Comparison of ENCODE assay signal across 8 cellular contexts in genomic region chr4:69689530-69690111, GRCh38. TPM values are rescaled to one million over a fixed set of nuclear protein-coding genes. Genes with fewer than 3 reads are reported as not detected.
A peak's percentile ranks its signal among the peaks of the same experiment; 100 is the strongest.
DNase-seq lines count a peak whose midpoint lies in the region; ATAC-seq, FAIRE-seq and TF ChIP-seq lines count a peak whose summit lies in the region.
"Had no signal": no experiment of that assay in that cellular context is flagged by ENCODE, and none has a peak within 500 bp of the region (broad histone marks: within the 10 kb centered on the region; RNA-seq: fewer than 3 reads in every experiment).

No MANE protein-coding gene starts in this region.

- no peak overlapping the region for H3K27ac ChIP-seq in gastrocnemius medialis
- no peak overlapping the region for H3K27ac ChIP-seq in aorta (ENCODE audit: low read depth in 1 of 2, low read length in 2 of 2)

- in situ Hi-C loops in gastrocnemius medialis (cut with MboI; ENCODE audit: low sequenced_read_pairs in 4 of 4) = loop anchor here in 3 of 4 donors (5.0 to 25.0 kb wide), 3 partner anchors 193 to 198 kb away; no protein-coding TSS in a partner anchor

- H3K27me3 ChIP-seq in GM06990 (replicated peaks; ENCODE audit: control insufficient read depth, insufficient read depth, low read length) = no peaks in the 10 kb centered on the region
- no peaks in the 10 kb centered on the region for H3K27me3 ChIP-seq in gastrocnemius medialis
- H3K27me3 ChIP-seq in aorta (ENCODE audit: control insufficient read depth in 1 of 2, insufficient read depth in 2 of 2, low read length in 1 of 2) = no peaks in the 10 kb centered on the region

- no peak overlapping the region for H3K4me3 ChIP-seq in GM06990 (replicated peaks; ENCODE audit: low read depth, low read length)
- no peak overlapping the region for H3K4me3 ChIP-seq in fibroblast of pulmonary artery (replicated peaks; ENCODE audit: low read depth, low read length)
- no peak overlapping the region for H3K4me3 ChIP-seq in gastrocnemius medialis
- H3K4me3 ChIP-seq in aorta (ENCODE audit: low read length in 2 of 2) = no peak overlapping the region

- no peaks in the 10 kb centered on the region for H3K4me1 ChIP-seq in gastrocnemius medialis
- no peaks in the 10 kb centered on the region for H3K4me1 ChIP-seq in aorta (ENCODE audit: control insufficient read depth in 1 of 2, insufficient read depth in 2 of 2, low read length in 2 of 2)

- DNase-seq in GM06990 (ENCODE audit: extremely low read depth, insufficient read length) (peak; percentile 5), RCC 7860 (ENCODE audit: low spot score) (no peak), fibroblast of pulmonary artery (ENCODE audit: low read depth) (peak; percentile 79), gastrocnemius medialis (no peak), aorta (no peak)

- intact Hi-C loops in gastrocnemius medialis (cut with DNase I; ENCODE audit: low total_unique reads) = no loop called here
- intact Hi-C loops in aorta (cut with DNase I) = loop anchor here (5.0 kb wide), 1 partner anchor 193 kb away; no protein-coding TSS in a partner anchor

- TF ChIP-seq POLR2A in gastrocnemius medialis (IDR thresholded peaks at IDR 0.05) = no peak

- H3K36me3 ChIP-seq in GM06990 (ENCODE audit: control insufficient read depth, insufficient read depth, low read length) (no peaks in the 10 kb centered on the region), gastrocnemius medialis (no peaks in the 10 kb centered on the region), aorta (ENCODE audit: control insufficient read depth in 1 of 2, insufficient read depth in 2 of 2, low read length in 1 of 2) (no peaks in the 10 kb centered on the region)

- H3K9me3 ChIP-seq in gastrocnemius medialis = no peaks in the 10 kb centered on the region
- H3K9me3 ChIP-seq in aorta (ENCODE audit: control insufficient read depth, low read length) = no peaks in the 10 kb centered on the region

- TF ChIP-seq CTCF in GM06990 (IDR thresholded peaks at IDR 0.05; ENCODE audit: insufficient read depth, low read length, poor library complexity, severe bottlenecking) (peak; percentile 50), fibroblast of pulmonary artery (IDR thresholded peaks at IDR 0.05; ENCODE audit: low read length, missing control alignments) (peak; percentile 54), gastrocnemius medialis (IDR thresholded peaks at IDR 0.05 in 4 of 5, conservative IDR thresholded peaks at IDR 0.05 in 1 of 5) (peak in 3 of 5 experiments; percentile 13 to 39 (median 15))

- ATAC-seq in HG02938 (IDR thresholded peaks at IDR 0.05; ENCODE audit: unreplicated experiment) (peak; percentile 68), gastrocnemius medialis (no peak), HG02642 (IDR thresholded peaks at IDR 0.05; ENCODE audit: poor library complexity, unreplicated experiment) (no peak), aorta (ENCODE audit: low FRiP score) (no peak)

- 0% methylated on average over 2 of the region's 2 CpGs for WGBS in aorta, 2 donors

- peak; percentile 79 for FAIRE-seq in RCC 7860 (lab: Jason Lieb, UNC)

RNA-seq across cellular contexts. Expression of gene UGT2A1, which starts 36.6 kb away (rescaled TPM):
- total RNA-seq in gastrocnemius medialis = not detected
- total RNA-seq in aorta = not detected
- not detected for polyA plus RNA-seq in aorta
- total RNA-seq: T-helper 2 cell treated with Interferon-gamma antibody and Interleukin-4, amounts not matched to agents 100 ng/mL and 5 ng/mL, for 36 hours had no signal

RNA-seq across cellular contexts. Expression of gene UGT2A2, which starts 50.2 kb away (rescaled TPM):
- total RNA-seq in gastrocnemius medialis (not detected), aorta (not detected)
- not detected for polyA plus RNA-seq in aorta
- total RNA-seq: T-helper 2 cell treated with Interferon-gamma antibody and Interleukin-4, amounts not matched to agents 100 ng/mL and 5 ng/mL, for 36 hours had no signal

Comparison
In these comparisons a context has a peak if more than half of its experiments do, and no peak if none do; other contexts are left out.
1. DNase-seq: peak in GM06990 (single experiment) and fibroblast of pulmonary artery (single experiment); none in RCC 7860 (single experiment), gastrocnemius medialis (0 of 2) and aorta (0 of 2).
2. Peak in every context shown above with its lines, with median percentiles within 50 percentile points of each other: CTCF ChIP-seq.